Comparison of ENCODE assay signal across 18 cellular contexts in the genomic region with DNA sequence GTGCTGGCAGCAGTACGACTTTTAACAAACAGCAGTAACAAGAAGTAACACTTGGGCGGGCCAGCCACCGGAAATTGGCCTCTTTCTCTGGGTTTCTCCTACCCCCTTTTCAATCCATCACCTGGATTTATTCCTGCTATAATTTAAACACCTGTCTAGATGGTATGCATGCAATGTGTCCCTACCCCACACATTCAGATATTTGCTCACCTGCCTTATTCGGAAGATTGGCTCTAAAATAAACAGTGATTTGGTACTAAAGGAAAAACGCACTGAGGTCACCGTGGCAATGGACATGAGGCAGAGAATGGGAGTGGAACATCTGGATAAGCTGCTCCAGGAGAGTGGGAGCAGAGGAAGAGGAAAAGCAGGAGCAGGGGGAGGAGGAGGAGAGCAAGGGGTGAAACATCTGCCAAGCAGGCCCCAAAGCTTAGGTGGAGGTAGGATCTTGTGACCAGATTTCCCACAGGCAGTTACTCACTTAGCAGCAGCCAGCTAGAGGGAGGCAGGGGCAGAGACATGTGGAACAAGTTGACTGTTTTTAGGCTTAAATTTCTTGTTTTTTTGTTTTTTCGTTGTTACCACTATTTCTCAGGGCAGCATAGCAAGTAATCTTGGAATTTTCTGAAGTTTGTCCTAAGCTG.
A peak's percentile ranks its signal among the peaks of the same experiment; 100 is the strongest.
DNase-seq lines count a peak whose midpoint lies in the region; ATAC-seq and TF ChIP-seq lines count a peak whose summit lies in the region.
"Had no signal": no experiment of that assay in that cellular context is flagged by ENCODE, and none has a peak within 500 bp of the region (broad histone marks: within the 10 kb centered on the region; RNA-seq: fewer than 3 reads in every experiment).

No MANE protein-coding gene starts in this region.

- H3K4me3 Mint-ChIP-seq in HFFc6: no peak overlapping the region
- H3K4me3 Mint-ChIP-seq: activated naive CD8-positive, alpha-beta T cell treated with anti-CD3 and anti-CD28 coated beads, Interleukin-2, amount 10 ng/mL, durations not matched to agents 7 days and 5 days; B cell had no signal

- no peaks in the 10 kb centered on the region for H3K9me3 Mint-ChIP-seq in HFFc6
- H3K9me3 Mint-ChIP-seq: activated naive CD8-positive, alpha-beta T cell treated with anti-CD3 and anti-CD28 coated beads, Interleukin-2, amount 10 ng/mL, durations not matched to agents 7 days and 5 days had no signal

- 15 to 21% methylated on average over 7 of the region's 7 CpGs for WGBS in body of pancreas, 2 donors

- no peaks in the 10 kb centered on the region for H3K27me3 ChIP-seq in body of pancreas

- H3K36me3 Mint-ChIP-seq in HFFc6 (ENCODE audit: low read depth): no peaks in the 10 kb centered on the region

- no peaks in the 10 kb centered on the region for H3K36me3 ChIP-seq in body of pancreas (replicated peaks in 1 of 2; ENCODE audit: insufficient read depth in 1 of 2, low read depth in 2 of 2)
- H3K36me3 ChIP-seq: thoracic aorta had no signal

- H3K4me1 ChIP-seq in body of pancreas: peaks cover 22% of the 10 kb centered on the region

- H3K27ac Mint-ChIP-seq in HFFc6: peak overlapping the region; percentile 53; the same call in 1 of the 2 replicates
- H3K27ac Mint-ChIP-seq: activated naive CD8-positive, alpha-beta T cell treated with anti-CD3 and anti-CD28 coated beads, Interleukin-2, amount 10 ng/mL, durations not matched to agents 7 days and 5 days; B cell had no signal

- H3K27me3 Mint-ChIP-seq in HFFc6 (ENCODE audit: insufficient read depth): no peaks in the 10 kb centered on the region
- H3K27me3 Mint-ChIP-seq: activated naive CD8-positive, alpha-beta T cell treated with anti-CD3 and anti-CD28 coated beads, Interleukin-2, amount 10 ng/mL, durations not matched to agents 7 days and 5 days; B cell had no signal

- peaks cover 8% of the 10 kb centered on the region; the same call in 1 of the 2 replicates for H3K4me1 Mint-ChIP-seq in HFFc6 (ENCODE audit: low read depth)
- H3K4me1 Mint-ChIP-seq: activated naive CD8-positive, alpha-beta T cell treated with anti-CD3 and anti-CD28 coated beads, Interleukin-2, amount 10 ng/mL, durations not matched to agents 7 days and 5 days; B cell had no signal

- intact Hi-C loops in body of pancreas (cut with DNase I): no loop called here

- ATAC-seq in body of pancreas (peak; percentile 87), omental fat pad (ENCODE audit: low FRiP score) (peak; percentile 71), HG02588 (IDR thresholded peaks at IDR 0.05; ENCODE audit: unreplicated experiment) (no peak)

- peak overlapping the region; percentile 50 to 74 (median 56) for H3K27ac ChIP-seq in body of pancreas
- H3K27ac ChIP-seq: thoracic aorta had no signal

- H3K9me3 ChIP-seq in body of pancreas: no peaks in the 10 kb centered on the region
- H3K9me3 ChIP-seq: thoracic aorta had no signal

- DNase-seq in HFFc6 (no peak), NCI-H2081 (lab: John Stamatoyannopoulos, UW) (peak; percentile 64 to 93), body of pancreas (peak; percentile 23 to 44 (median 38)), omental fat pad (ENCODE audit: low spot score) (no peak), glomerular visceral epithelial cell (ENCODE audit: extremely low spot score) (no peak)
- DNase-seq in stimulated activated CD4-positive, alpha-beta T cell treated with anti-CD3 and anti-CD28 coated beads, Interleukin-1b, Interleukin-23, amount 100 ng/mL, for 48 hours: no peak
- DNase-seq in activated CD4-positive, alpha-beta T cell treated with anti-CD3 and anti-CD28 coated beads, Interleukin-2, amount 50 U/mL, for 1 hour: no peak
- DNase-seq: activated CD4-positive, alpha-beta T cell treated with anti-CD3 and anti-CD28 coated beads for 48 hours; activated naive CD8-positive, alpha-beta T cell treated with anti-CD3 and anti-CD28 coated beads, Interleukin-2, amount 10 ng/mL, durations not matched to agents 7 days and 5 days; activated T-cell treated with anti-CD3 and anti-CD28 coated beads, Interleukin-2, amount 50 U/mL, for 1 hour; central memory CD4-positive, alpha-beta T cell; DND-41; glutamatergic neuron; kidney glomerular epithelial cell; stimulated activated CD8-positive, alpha-beta memory T cell treated with anti-CD3 and anti-CD28 coated beads, Interleukin-4, amount 100 ng/mL, for 48 hours had no signal

- no peak for TF ChIP-seq POLR2A in body of pancreas (IDR thresholded peaks at IDR 0.05)

- TF ChIP-seq CTCF in HFFc6 (IDR thresholded peaks at IDR 0.05) (no peak), body of pancreas (IDR thresholded peaks at IDR 0.05) (no peak), omental fat pad (IDR thresholded peaks at IDR 0.05) (no peak)

- H3K4me3 ChIP-seq in body of pancreas: no peak overlapping the region
- H3K4me3 ChIP-seq: thoracic aorta had no signal

Comparison
In these comparisons a context has a peak if more than half of its experiments do, and no peak if none do; other contexts are left out.
1. DNase-seq: peak in NCI-H2081 (2 of 2) and body of pancreas (4 of 4); none in HFFc6 (single experiment), omental fat pad (single experiment), stimulated activated CD4-positive, alpha-beta T cell treated with anti-CD3 and anti-CD28 coated beads, Interleukin-1b, Interleukin-23, amount 100 ng/mL, for 48 hours (single experiment), activated CD4-positive, alpha-beta T cell treated with anti-CD3 and anti-CD28 coated beads, Interleukin-2, amount 50 U/mL, for 1 hour (single experiment) and glomerular visceral epithelial cell (single experiment).